ENCODE assay signal across 14 cellular contexts in the genomic region with DNA sequence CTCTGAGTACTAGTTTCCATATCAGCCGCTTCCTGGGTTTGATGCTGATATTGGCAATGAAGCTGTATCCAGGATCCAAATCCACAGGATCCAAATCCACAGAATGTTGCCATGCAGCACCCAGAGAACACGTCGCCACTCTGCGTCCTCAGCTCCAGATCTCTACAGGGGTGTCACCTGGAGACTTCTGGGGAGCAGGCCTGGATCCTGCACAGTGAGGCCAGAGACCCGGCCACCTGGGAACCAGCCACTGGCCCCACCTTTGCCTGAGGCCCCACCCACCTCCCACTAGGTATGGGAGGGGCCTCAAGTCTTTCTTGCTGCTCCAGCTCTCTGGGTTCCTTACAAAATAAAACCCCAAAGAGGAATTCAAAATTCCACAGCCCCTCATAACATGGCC.
DNase-seq lines count a peak whose midpoint lies in the region; ATAC-seq and TF ChIP-seq lines count a peak whose summit lies in the region.
"Had no signal": no experiment of that assay in that cellular context is flagged by ENCODE, and none has a peak within 500 bp of the region (broad histone marks: within the 10 kb centered on the region; RNA-seq: fewer than 3 reads in every experiment).

No MANE protein-coding gene starts in this region.

- H3K4me1 ChIP-seq in esophagus muscularis mucosa: peaks cover 0 to 7% (median 2%) of the 10 kb centered on the region in 4 donors
- H3K4me1 ChIP-seq in stomach: peaks cover 0 to 6% (median 0%) of the 10 kb centered on the region in 4 donors
- H3K4me1 ChIP-seq: Caco-2 had no signal

- H3K36me3 ChIP-seq in WERI-Rb-1 (no peaks in the 10 kb centered on the region), esophagus muscularis mucosa (peaks cover 0 to 39% (median 9%) of the 10 kb centered on the region in 4 donors), stomach (peaks cover 0 to 48% (median 33%) of the 10 kb centered on the region in 4 donors)

- DNase-seq in D341Med (ENCODE audit: low spot score) (peak; percentile 13), WERI-Rb-1 (peak; percentile 2), esophagus muscularis mucosa (ENCODE audit: extremely low spot score) (peak; percentile 62), stomach (peak; percentile 23), iPS-NIHi11 (ENCODE audit: low spot score) (no peak)
- no peak for DNase-seq in activated CD4-positive, CD25-positive, alpha-beta regulatory T cell treated with anti-CD3 and anti-CD28 coated beads, Interleukin-2, amount 50 U/mL, for 72 hours
- DNase-seq: Caco-2, DMS53, KG1, NCI-H1048, NCI-H226, NCI-H526, OCI-M1 had no signal

- 100% methylated on average over 2 of the region's 5 CpGs for WGBS in esophagus muscularis mucosa
- 93 to 98% (median 95%) methylated on average over 4 to 5 of the region's 5 CpGs for WGBS in stomach, 5 donors

- intact Hi-C loops in esophagus muscularis mucosa (cut with DNase I): no loop called here
- intact Hi-C loops in stomach (cut with DNase I; ENCODE audit: low total_unique reads): no loop called here

- ATAC-seq in HG03354 (IDR thresholded peaks at IDR 0.05; ENCODE audit: poor library complexity, severe bottlenecking, unreplicated experiment): no peak

- TF ChIP-seq EP300 in esophagus muscularis mucosa (IDR thresholded peaks at IDR 0.05) (no peak), stomach (IDR thresholded peaks at IDR 0.05) (no peak)

- H3K4me3 ChIP-seq in WERI-Rb-1 (ENCODE audit: low read depth, low read length): no peak overlapping the region
- no peak overlapping the region for H3K4me3 ChIP-seq in esophagus muscularis mucosa
- H3K4me3 ChIP-seq in stomach: no peak overlapping the region

- no peak for TF ChIP-seq CTCF in WERI-Rb-1 (IDR thresholded peaks at IDR 0.05; ENCODE audit: low read depth, low read length)
- TF ChIP-seq CTCF in esophagus muscularis mucosa (IDR thresholded peaks at IDR 0.05): no peak
- TF ChIP-seq CTCF in stomach (IDR thresholded peaks at IDR 0.05): no peak

- H3K27ac ChIP-seq in WERI-Rb-1: no peak overlapping the region
- no peak overlapping the region for H3K27ac ChIP-seq in esophagus muscularis mucosa (replicated peaks in 1 of 4)
- H3K27ac ChIP-seq in stomach: no peak overlapping the region

- H3K27me3 ChIP-seq in WERI-Rb-1 (ENCODE audit: insufficient read depth, low read depth, severe bottlenecking) (no peaks in the 10 kb centered on the region), esophagus muscularis mucosa (no peaks in the 10 kb centered on the region), stomach (no peaks in the 10 kb centered on the region)

- TF ChIP-seq POLR2A in esophagus muscularis mucosa (IDR thresholded peaks at IDR 0.05; ENCODE audit: low read depth) (no peak), stomach (IDR thresholded peaks at IDR 0.05) (no peak)

- H3K9me3 ChIP-seq in WERI-Rb-1 (ENCODE audit: severe bottlenecking) (no peaks in the 10 kb centered on the region), esophagus muscularis mucosa (peaks cover 0 to 12% (median 5%) of the 10 kb centered on the region in 4 donors), stomach (no peaks in the 10 kb centered on the region)
- H3K9me3 ChIP-seq: Caco-2 had no signal

Comparison
In these comparisons a context has a peak if more than half of its experiments do, and no peak if none do; other contexts are left out.
1. DNase-seq: peak in D341Med (single experiment), WERI-Rb-1 (single experiment), esophagus muscularis mucosa (single experiment) and stomach (single experiment); none in activated CD4-positive, CD25-positive, alpha-beta regulatory T cell treated with anti-CD3 and anti-CD28 coated beads, Interleukin-2, amount 50 U/mL, for 72 hours (single experiment) and iPS-NIHi11 (single experiment).